Comparison of ENCODE assay signal across 9 cellular contexts in the genomic region with DNA sequence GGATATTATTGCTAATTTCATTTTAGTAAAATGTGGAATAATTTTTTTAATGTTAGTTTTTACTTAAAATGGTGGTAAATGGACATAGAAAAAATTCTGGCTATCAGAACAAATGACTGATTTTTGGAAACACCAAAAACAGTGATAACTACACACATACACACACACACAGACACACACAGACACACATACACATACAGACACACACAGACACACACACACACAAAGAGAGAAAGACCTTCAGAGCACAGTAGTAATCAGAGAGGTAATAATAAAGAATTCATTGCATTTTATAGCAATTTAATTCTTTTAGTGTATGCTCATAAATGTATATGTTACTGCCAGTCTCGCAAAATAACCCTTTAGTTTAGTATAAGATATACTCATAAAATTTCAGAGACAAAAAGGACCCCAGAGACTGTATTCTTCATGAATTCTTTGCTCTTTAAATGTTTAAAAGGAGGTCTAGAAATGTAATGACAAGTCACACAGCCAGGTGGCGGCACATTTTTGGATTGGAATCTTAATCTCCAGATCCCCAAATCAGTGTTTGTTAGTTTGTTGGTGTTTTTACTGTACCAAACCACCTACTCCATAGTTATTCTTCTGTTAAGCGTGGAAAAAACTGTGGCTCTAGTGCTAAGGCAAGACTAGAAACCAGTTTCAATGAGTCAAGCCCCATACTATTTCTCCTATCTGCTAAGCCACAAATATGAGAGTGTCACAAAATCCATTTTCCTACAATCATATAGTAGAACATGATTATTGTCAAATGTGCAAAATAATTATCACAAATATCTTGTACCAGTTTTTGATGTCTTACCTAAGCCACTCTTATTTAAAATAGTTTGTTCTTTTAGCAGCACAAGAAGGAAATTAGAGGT.
DNase-seq lines count a peak whose midpoint lies in the region; ATAC-seq and TF ChIP-seq lines count a peak whose summit lies in the region.
"Had no signal": no experiment of that assay in that cellular context is flagged by ENCODE, and none has a peak within 500 bp of the region (broad histone marks: within the 10 kb centered on the region; RNA-seq: fewer than 3 reads in every experiment).

No MANE protein-coding gene starts in this region.

- H3K36me3 ChIP-seq in brain microvascular endothelial cell (replicated peaks), result no peaks in the 10 kb centered on the region

- H3K27me3 ChIP-seq in brain microvascular endothelial cell (replicated peaks), result no peaks in the 10 kb centered on the region

- no peak overlapping the region for H3K27ac Mint-ChIP-seq in stimulated activated naive CD8-positive, alpha-beta T cell treated with anti-CD3 and anti-CD28 coated beads, Interleukin-15, amount 100 ng/mL, for 72 hours
- H3K27ac Mint-ChIP-seq in mesothelial cell of epicardium (no peak overlapping the region), immature natural killer cell (no peak overlapping the region)
- no peak overlapping the region for H3K27ac Mint-ChIP-seq in stimulated activated effector memory CD8-positive, alpha-beta T cell treated with anti-CD3 and anti-CD28 coated beads, Interleukin-12 subunit alpha, Interleukin-12 subunit beta, amount 100 ng/mL, for 72 hours
- H3K27ac Mint-ChIP-seq: activated naive CD4-positive, alpha-beta T cell treated with anti-CD3 and anti-CD28 coated beads, Interleukin-2, amount 50 U/mL, for 24 hours had no signal

- in situ Hi-C loops in brain microvascular endothelial cell (cut with HindIII; ENCODE audit: low pct_ligation_motif_present, low sequenced_read_pairs), result no loop called here

- peak overlapping the region; percentile 2 for H3K27ac ChIP-seq in brain microvascular endothelial cell

- no peak for ATAC-seq in stimulated activated naive CD8-positive, alpha-beta T cell treated with anti-CD3 and anti-CD28 coated beads, Interleukin-15, Interleukin-2, amounts not matched to agents 100 U/mL and 50 U/mL, for 24 hours
- ATAC-seq in stimulated activated naive CD8-positive, alpha-beta T cell treated with anti-CD3 and anti-CD28 coated beads, Interleukin-15, amount 100 ng/mL, for 72 hours, result no peak
- no peak for ATAC-seq in stimulated activated effector memory CD8-positive, alpha-beta T cell treated with anti-CD3 and anti-CD28 coated beads, Interleukin-12 subunit alpha, Interleukin-12 subunit beta, amount 100 ng/mL, for 72 hours

- H3K4me3 ChIP-seq in brain microvascular endothelial cell (ENCODE audit: low read depth, low read length), result no peak overlapping the region

- peak; percentile 3 for DNase-seq in stimulated activated naive CD8-positive, alpha-beta T cell treated with anti-CD3 and anti-CD28 coated beads, Interleukin-15, Interleukin-2, amounts not matched to agents 100 U/mL and 50 U/mL, for 24 hours
- DNase-seq in stimulated activated naive CD8-positive, alpha-beta T cell treated with anti-CD3 and anti-CD28 coated beads, Interleukin-15, amount 100 ng/mL, for 72 hours, result no peak
- DNase-seq in LoVo (ENCODE audit: low spot score) (peak; percentile 34), brain microvascular endothelial cell (peak; percentile 40), mesothelial cell of epicardium (ENCODE audit: low spot score in 2 of 2, unreplicated experiment in 2 of 2) (peak in 1 of 2 experiments; percentile 45), immature natural killer cell (no peak)
- no peak for DNase-seq in stimulated activated effector memory CD8-positive, alpha-beta T cell treated with anti-CD3 and anti-CD28 coated beads, Interleukin-12 subunit alpha, Interleukin-12 subunit beta, amount 100 ng/mL, for 72 hours (ENCODE audit: low spot score in 2 of 2)
- no peak for DNase-seq in activated CD8-positive, alpha-beta memory T cell treated with anti-CD3 and anti-CD28 coated beads for 24 hours

- no peaks in the 10 kb centered on the region for H3K27me3 Mint-ChIP-seq in stimulated activated naive CD8-positive, alpha-beta T cell treated with anti-CD3 and anti-CD28 coated beads, Interleukin-15, amount 100 ng/mL, for 72 hours
- H3K27me3 Mint-ChIP-seq in mesothelial cell of epicardium (ENCODE audit: low read depth) (no peaks in the 10 kb centered on the region), immature natural killer cell (ENCODE audit: low read depth in 3 of 3) (peaks cover 0 to 3% (median 1%) of the 10 kb centered on the region in 3 donors)
- H3K27me3 Mint-ChIP-seq: activated naive CD4-positive, alpha-beta T cell treated with anti-CD3 and anti-CD28 coated beads, Interleukin-2, amount 50 U/mL, for 24 hours had no signal

- no peaks in the 10 kb centered on the region for H3K9me3 Mint-ChIP-seq in stimulated activated naive CD8-positive, alpha-beta T cell treated with anti-CD3 and anti-CD28 coated beads, Interleukin-15, amount 100 ng/mL, for 72 hours
- H3K9me3 Mint-ChIP-seq in mesothelial cell of epicardium (peaks cover 4% of the 10 kb centered on the region), immature natural killer cell (peaks cover 0 to 11% (median 6%) of the 10 kb centered on the region in 6 donors)
- H3K9me3 Mint-ChIP-seq in stimulated activated effector memory CD8-positive, alpha-beta T cell treated with anti-CD3 and anti-CD28 coated beads, Interleukin-12 subunit alpha, Interleukin-12 subunit beta, amount 100 ng/mL, for 72 hours, result peaks cover 3% of the 10 kb centered on the region
- H3K9me3 Mint-ChIP-seq: activated naive CD4-positive, alpha-beta T cell treated with anti-CD3 and anti-CD28 coated beads, Interleukin-2, amount 50 U/mL, for 24 hours had no signal

- H3K4me1 Mint-ChIP-seq in stimulated activated naive CD8-positive, alpha-beta T cell treated with anti-CD3 and anti-CD28 coated beads, Interleukin-15, amount 100 ng/mL, for 72 hours, result no peaks in the 10 kb centered on the region
- peaks cover 21% of the 10 kb centered on the region for H3K4me1 Mint-ChIP-seq in mesothelial cell of epicardium
- no peaks in the 10 kb centered on the region for H3K4me1 Mint-ChIP-seq in stimulated activated effector memory CD8-positive, alpha-beta T cell treated with anti-CD3 and anti-CD28 coated beads, Interleukin-12 subunit alpha, Interleukin-12 subunit beta, amount 100 ng/mL, for 72 hours
- no peaks in the 10 kb centered on the region for H3K4me1 Mint-ChIP-seq in immature natural killer cell
- H3K4me1 Mint-ChIP-seq: activated naive CD4-positive, alpha-beta T cell treated with anti-CD3 and anti-CD28 coated beads, Interleukin-2, amount 50 U/mL, for 24 hours had no signal

- H3K36me3 Mint-ChIP-seq in mesothelial cell of epicardium (no peaks in the 10 kb centered on the region), immature natural killer cell (no peaks in the 10 kb centered on the region)
- no peaks in the 10 kb centered on the region for H3K36me3 Mint-ChIP-seq in stimulated activated effector memory CD8-positive, alpha-beta T cell treated with anti-CD3 and anti-CD28 coated beads, Interleukin-12 subunit alpha, Interleukin-12 subunit beta, amount 100 ng/mL, for 72 hours
- H3K36me3 Mint-ChIP-seq: activated naive CD4-positive, alpha-beta T cell treated with anti-CD3 and anti-CD28 coated beads, Interleukin-2, amount 50 U/mL, for 24 hours had no signal

- H3K4me3 Mint-ChIP-seq in stimulated activated naive CD8-positive, alpha-beta T cell treated with anti-CD3 and anti-CD28 coated beads, Interleukin-15, amount 100 ng/mL, for 72 hours, result no peak overlapping the region
- H3K4me3 Mint-ChIP-seq in mesothelial cell of epicardium (no peak overlapping the region), immature natural killer cell (no peak overlapping the region)
- no peak overlapping the region for H3K4me3 Mint-ChIP-seq in stimulated activated effector memory CD8-positive, alpha-beta T cell treated with anti-CD3 and anti-CD28 coated beads, Interleukin-12 subunit alpha, Interleukin-12 subunit beta, amount 100 ng/mL, for 72 hours
- H3K4me3 Mint-ChIP-seq: activated naive CD4-positive, alpha-beta T cell treated with anti-CD3 and anti-CD28 coated beads, Interleukin-2, amount 50 U/mL, for 24 hours had no signal

- peak; percentile 59 for TF ChIP-seq CTCF in brain microvascular endothelial cell (IDR thresholded peaks at IDR 0.05; ENCODE audit: low read depth, low read length, missing control alignments)
- peak; percentile 74 for TF ChIP-seq CTCF in mesothelial cell of epicardium (IDR thresholded peaks at IDR 0.05; ENCODE audit: unreplicated experiment)

Comparison
In these comparisons a context has a peak if more than half of its experiments do, and no peak if none do; other contexts are left out.
1. DNase-seq: peak in stimulated activated naive CD8-positive, alpha-beta T cell treated with anti-CD3 and anti-CD28 coated beads, Interleukin-15, Interleukin-2, amounts not matched to agents 100 U/mL and 50 U/mL, for 24 hours (single experiment), LoVo (single experiment) and brain microvascular endothelial cell (single experiment); none in stimulated activated naive CD8-positive, alpha-beta T cell treated with anti-CD3 and anti-CD28 coated beads, Interleukin-15, amount 100 ng/mL, for 72 hours (0 of 2), stimulated activated effector memory CD8-positive, alpha-beta T cell treated with anti-CD3 and anti-CD28 coated beads, Interleukin-12 subunit alpha, Interleukin-12 subunit beta, amount 100 ng/mL, for 72 hours (0 of 2), activated CD8-positive, alpha-beta memory T cell treated with anti-CD3 and anti-CD28 coated beads for 24 hours (single experiment) and immature natural killer cell (0 of 3).